In genomic region chr2:64166212-64166611, GRCh38 we compare ENCODE assay signal across 22 cellular contexts.
"Had no signal": no experiment of that assay in that cellular context is flagged by ENCODE, and none has a peak within 500 bp of the region (broad histone marks: within the 10 kb centered on the region; RNA-seq: fewer than 3 reads in every experiment).

No MANE protein-coding gene starts in this region.

- H3K27me3 Mint-ChIP-seq: stimulated activated naive CD8-positive, alpha-beta T cell treated with anti-CD3 and anti-CD28 coated beads, Interleukin-15, Interleukin-2, amounts not matched to agents 100 ng/mL and 50 ng/mL, for 24 hours had no signal

- H2AFZ ChIP-seq: neural progenitor cell had no signal

- H3K4me3 Mint-ChIP-seq: activated naive CD4-positive, alpha-beta T cell treated with anti-CD3 and anti-CD28 coated beads for 36 hours; natural killer cell; neural progenitor cell; stimulated activated naive CD8-positive, alpha-beta T cell treated with anti-CD3 and anti-CD28 coated beads, Interleukin-15, Interleukin-2, amounts not matched to agents 100 ng/mL and 50 ng/mL, for 24 hours; T-helper 2 cell treated with Interferon-gamma antibody and Interleukin-4, amounts not matched to agents 5 μg/mL and 100 μg/mL, for 36 hours had no signal

- H3K27me3 ChIP-seq: brain microvascular endothelial cell, dorsolateral prefrontal cortex, neural progenitor cell, right atrium auricular region, thyroid gland, upper lobe of left lung, vagina had no signal

- H3K27ac ChIP-seq: brain microvascular endothelial cell, coronary artery, dorsolateral prefrontal cortex, left ventricle myocardium inferior, neural progenitor cell, right atrium auricular region, thyroid gland, upper lobe of left lung, vagina had no signal

- ATAC-seq: natural killer cell had no signal

- H3K9me3 ChIP-seq: left ventricle myocardium inferior, right atrium auricular region, thyroid gland, upper lobe of left lung, vagina had no signal

- H3K27ac Mint-ChIP-seq: activated naive CD4-positive, alpha-beta T cell treated with anti-CD3 and anti-CD28 coated beads for 36 hours; natural killer cell; neural progenitor cell; stimulated activated naive CD8-positive, alpha-beta T cell treated with anti-CD3 and anti-CD28 coated beads, Interleukin-15, Interleukin-2, amounts not matched to agents 100 ng/mL and 50 ng/mL, for 24 hours; T-helper 2 cell treated with Interferon-gamma antibody and Interleukin-4, amounts not matched to agents 5 μg/mL and 100 μg/mL, for 36 hours had no signal

- H3K36me3 Mint-ChIP-seq: natural killer cell, neural progenitor cell had no signal

- DNase-seq: activated CD4-positive, alpha-beta T cell treated with anti-CD3 and anti-CD28 coated beads, Interleukin-2, amount 50 U/mL, for 1 hour; activated effector memory CD4-positive, alpha-beta T cell treated with anti-CD3 and anti-CD28 coated beads, Interleukin-2, amount 50 U/mL, for 16 hours; activated naive CD4-positive, alpha-beta T cell treated with anti-CD3 and anti-CD28 coated beads for 36 hours; amniotic stem cell; dorsolateral prefrontal cortex; effector memory CD4-positive, alpha-beta T cell; glutamatergic neuron; islet precursor cell; left ventricle myocardium inferior; mesendoderm; natural killer cell; T-helper 1 cell; thyroid gland; upper lobe of left lung had no signal

- H3K36me3 ChIP-seq: brain microvascular endothelial cell, left ventricle myocardium inferior, neural progenitor cell, right atrium auricular region, thyroid gland, upper lobe of left lung, vagina had no signal

- H3K9me3 Mint-ChIP-seq: activated naive CD4-positive, alpha-beta T cell treated with anti-CD3 and anti-CD28 coated beads for 36 hours; natural killer cell; neural progenitor cell; stimulated activated naive CD8-positive, alpha-beta T cell treated with anti-CD3 and anti-CD28 coated beads, Interleukin-15, Interleukin-2, amounts not matched to agents 100 ng/mL and 50 ng/mL, for 24 hours; T-helper 2 cell treated with Interferon-gamma antibody and Interleukin-4, amounts not matched to agents 5 μg/mL and 100 μg/mL, for 36 hours had no signal

- H3K4me3 ChIP-seq: coronary artery, dorsolateral prefrontal cortex, left ventricle myocardium inferior, lung, neural progenitor cell, right atrium auricular region, thyroid gland, upper lobe of left lung, vagina had no signal

- H3K4me1 Mint-ChIP-seq: natural killer cell, neural progenitor cell had no signal

- H3K4me1 ChIP-seq: left ventricle myocardium inferior, right atrium auricular region, thyroid gland, upper lobe of left lung had no signal

- H3K9ac ChIP-seq: neural progenitor cell had no signal
